Comparison of ENCODE assay signal across 27 cellular contexts in genomic region chr3:46585799-46586693, GRCh38. TPM values are rescaled to one million over a fixed set of nuclear protein-coding genes. Genes with fewer than 3 reads are reported as not detected.
DNase-seq lines count a peak whose midpoint lies in the region; ATAC-seq, FAIRE-seq and TF ChIP-seq lines count a peak whose summit lies in the region.
"Had no signal": no experiment of that assay in that cellular context is flagged by ENCODE, and none has a peak within 500 bp of the region (broad histone marks: within the 10 kb centered on the region; RNA-seq: fewer than 3 reads in every experiment).

No MANE protein-coding gene starts in this region.

- H3K4me3 ChIP-seq in GM23338: no peak overlapping the region
- H3K4me3 ChIP-seq in small intestine (ENCODE audit: low read depth in 1 of 2, low read length in 2 of 2): no peak overlapping the region
- H3K4me3 ChIP-seq: lower lobe of right lung, PC-9 had no signal

- peak overlapping the region; percentile 58 for H3K27ac ChIP-seq in GM23338 (ENCODE audit: low read depth)
- peak overlapping the region in 1 of 2 donors; percentile 55 for H3K27ac ChIP-seq in small intestine (ENCODE audit: low read depth in 1 of 2, low read length in 1 of 2)
- H3K27ac ChIP-seq: lower lobe of right lung, parathyroid adenoma, PC-9 had no signal

- H3K4me2 ChIP-seq in GM23338: no peak overlapping the region
- H3K4me2 ChIP-seq: PC-9 had no signal

- peak; percentile 7 to 25; a peak in 2 of 4 replicates for TF ChIP-seq CTCF in GM23338 (conservative IDR thresholded peaks at IDR 0.05; ENCODE audit: low read depth in 2 of 2)

- DNase-seq in GM23338 (ENCODE audit: low spot score) (no peak), left colon (no peak), small intestine (peak; percentile 81), NCI-H2081 treated with DMSO at 0.1 percent for 48 hours (lab: John Stamatoyannopoulos, UW) (no peak), NCI-H748 (lab: John Stamatoyannopoulos, UW; ENCODE audit: unreplicated experiment) (no peak)
- DNase-seq in activated naive CD4-positive, alpha-beta T cell treated with Interleukin-2 at 50 U/mL for 16 hours: no peak
- DNase-seq: activated CD4-positive, alpha-beta T cell treated with anti-CD3 and anti-CD28 coated beads, Interleukin-2, amount 50 U/mL, for 1 hour; activated effector memory CD4-positive, alpha-beta T cell treated with Interleukin-2 at 50 U/mL for 16 hours; activated naive CD8-positive, alpha-beta T cell treated with anti-CD3 and anti-CD28 coated beads, Interleukin-2, amount 50 U/mL, for 24 hours; AML-193; head of caudate nucleus; lower lobe of right lung; NCI-H1436; PC-9; stimulated activated CD4-positive, alpha-beta T cell treated with anti-CD3 and anti-CD28 coated beads, Interleukin-2, amount 100 ng/mL, for 48 hours; stimulated activated naive CD8-positive, alpha-beta T cell treated with anti-CD3 and anti-CD28 coated beads, Interleukin-15, amount 100 ng/mL, for 72 hours; T-helper 17 cell had no signal

- H3K4me1 ChIP-seq in GM23338 (ENCODE audit: insufficient read depth) (peaks cover 20% of the 10 kb centered on the region), small intestine (ENCODE audit: control insufficient read depth in 2 of 2, insufficient read depth in 1 of 2, low read depth in 1 of 2, low read length in 1 of 2) (peaks cover 0 to 3% of the 10 kb centered on the region in 2 donors)
- H3K4me1 ChIP-seq: lower lobe of right lung, parathyroid adenoma had no signal

- intact Hi-C loops in left colon (cut with DNase I, micrococcal nuclease): no loop called here

- peaks cover 68% of the 10 kb centered on the region for H3K36me3 ChIP-seq in GM23338 (ENCODE audit: insufficient read depth)
- H3K36me3 ChIP-seq in small intestine (ENCODE audit: control insufficient read depth in 2 of 2, insufficient read depth in 2 of 2, low read length in 2 of 2): no peaks in the 10 kb centered on the region
- H3K36me3 ChIP-seq: lower lobe of right lung had no signal

- FAIRE-seq in small intestine (lab: Jason Lieb, UNC): no peak
- FAIRE-seq: endothelial cell of umbilical vein had no signal

- peaks cover 44% of the 10 kb centered on the region for H3K27me3 Mint-ChIP-seq in GM23338 (ENCODE audit: insufficient read depth, low read depth, poor library complexity)
- no peaks in the 10 kb centered on the region for H3K27me3 Mint-ChIP-seq in activated T-helper 17 cell treated with anti-CD3 and anti-CD28 coated beads, Interleukin-2, amount 50 U/mL, for 72 hours
- H3K27me3 Mint-ChIP-seq: activated naive CD8-positive, alpha-beta T cell treated with anti-CD3 and anti-CD28 coated beads, Interleukin-2, amount 50 U/mL, for 24 hours had no signal

- no peaks in the 10 kb centered on the region for H3K9me3 ChIP-seq in small intestine (ENCODE audit: control insufficient read depth, low read depth)
- H3K9me3 ChIP-seq: lower lobe of right lung had no signal

- 25 to 69% (median 47%) methylated on average over 5 of the region's 5 CpGs for WGBS in small intestine, 3 donors

- H3K27me3 ChIP-seq in GM23338 (ENCODE audit: insufficient read depth) (no peaks in the 10 kb centered on the region), small intestine (ENCODE audit: control insufficient read depth in 2 of 2, insufficient read depth in 2 of 2, low read length in 2 of 2) (no peaks in the 10 kb centered on the region)

- H3K9me3 Mint-ChIP-seq in GM23338: peaks cover 89% of the 10 kb centered on the region
- no peaks in the 10 kb centered on the region for H3K9me3 Mint-ChIP-seq in activated T-helper 17 cell treated with anti-CD3 and anti-CD28 coated beads, Interleukin-2, amount 50 U/mL, for 72 hours
- H3K9me3 Mint-ChIP-seq: activated naive CD8-positive, alpha-beta T cell treated with anti-CD3 and anti-CD28 coated beads, Interleukin-2, amount 50 U/mL, for 24 hours; stimulated activated naive CD8-positive, alpha-beta T cell treated with anti-CD3 and anti-CD28 coated beads, Interleukin-15, amount 100 ng/mL, for 72 hours had no signal

- ATAC-seq in GM23338 (peak; percentile 56), left colon (peak; percentile 99), GM18861 (IDR thresholded peaks at IDR 0.05; ENCODE audit: unreplicated experiment) (no peak)
- no peak for ATAC-seq in activated T-helper 17 cell treated with anti-CD3 and anti-CD28 coated beads, Interleukin-2, amount 50 U/mL, for 72 hours (replicated peaks)
- ATAC-seq: activated naive CD8-positive, alpha-beta T cell treated with anti-CD3 and anti-CD28 coated beads, Interleukin-2, amount 50 U/mL, for 24 hours; lower lobe of right lung; stimulated activated naive CD8-positive, alpha-beta T cell treated with anti-CD3 and anti-CD28 coated beads, Interleukin-15, amount 100 ng/mL, for 72 hours; T-helper 17 cell had no signal

- peak overlapping the region; percentile 87; the same call in 1 of the 2 replicates for H3K27ac Mint-ChIP-seq in GM23338
- H3K27ac Mint-ChIP-seq in activated T-helper 17 cell treated with anti-CD3 and anti-CD28 coated beads, Interleukin-2, amount 50 U/mL, for 72 hours: peak overlapping the region; percentile 74
- H3K27ac Mint-ChIP-seq: activated naive CD8-positive, alpha-beta T cell treated with anti-CD3 and anti-CD28 coated beads, Interleukin-2, amount 50 U/mL, for 24 hours; brain; T-helper 17 cell had no signal

- H3K36me3 Mint-ChIP-seq in GM23338 (ENCODE audit: low read depth): peaks cover 100% of the 10 kb centered on the region
- H3K36me3 Mint-ChIP-seq in activated T-helper 17 cell treated with anti-CD3 and anti-CD28 coated beads, Interleukin-2, amount 50 U/mL, for 72 hours (ENCODE audit: low read depth): no peaks in the 10 kb centered on the region
- H3K36me3 Mint-ChIP-seq: brain had no signal

- H3K4me1 Mint-ChIP-seq in GM23338: peaks cover 35% of the 10 kb centered on the region
- peaks cover 4% of the 10 kb centered on the region for H3K4me1 Mint-ChIP-seq in activated T-helper 17 cell treated with anti-CD3 and anti-CD28 coated beads, Interleukin-2, amount 50 U/mL, for 72 hours
- H3K4me1 Mint-ChIP-seq: activated naive CD8-positive, alpha-beta T cell treated with anti-CD3 and anti-CD28 coated beads, Interleukin-2, amount 50 U/mL, for 24 hours; brain had no signal

- peaks cover 11% of the 10 kb centered on the region; the same call in 1 of the 2 replicates for H4K20me1 ChIP-seq in GM23338 (replicated peaks; ENCODE audit: insufficient read depth)

- peaks cover 7% of the 10 kb centered on the region for H3K79me2 ChIP-seq in GM23338 (replicated peaks; ENCODE audit: insufficient read depth)
- H3K79me2 ChIP-seq: parathyroid adenoma had no signal

- H3K9me2 ChIP-seq in GM23338 (ENCODE audit: insufficient read depth): no peaks in the 10 kb centered on the region

- H3F3A ChIP-seq in GM23338 (replicated peaks; ENCODE audit: low read depth): peaks cover 56% of the 10 kb centered on the region

- H3K4me3 Mint-ChIP-seq in GM23338: no peak overlapping the region; the same call in 2 of the 3 replicates
- H3K4me3 Mint-ChIP-seq in activated T-helper 17 cell treated with anti-CD3 and anti-CD28 coated beads, Interleukin-2, amount 50 U/mL, for 72 hours: no peak overlapping the region
- H3K4me3 Mint-ChIP-seq: activated naive CD8-positive, alpha-beta T cell treated with anti-CD3 and anti-CD28 coated beads, Interleukin-2, amount 50 U/mL, for 24 hours; brain; stimulated activated naive CD8-positive, alpha-beta T cell treated with anti-CD3 and anti-CD28 coated beads, Interleukin-15, amount 100 ng/mL, for 72 hours; T-helper 17 cell had no signal

- H2AFZ ChIP-seq in GM23338: no peak overlapping the region
- H2AFZ ChIP-seq: parathyroid adenoma, PC-9 had no signal

RNA-seq across cellular contexts. Expression of gene LRRC2, which starts 19.9 kb away (rescaled TPM):
- total RNA-seq in GM23338 (2014; rRNA removed; shearing (Covaris generic)): 5.5 and 7.1 TPM in 2 replicates
- polyA plus RNA-seq in GM23338 (2016; fragmentation: Nextera tagmentation; extraction: Ambion mirVana) (4.0 and 6.5 TPM in 2 replicates), small intestine (under 1 TPM in 2 of 3 donors, not detected in 1; 0.22 to 0.66 TPM)
- total RNA-seq in activated T-helper 17 cell treated with anti-CD3 and anti-CD28 coated beads, Interleukin-2, amount 50 U/mL, for 72 hours: not detected
- total RNA-seq in left colon: 1 to 10 TPM; 1.5 TPM
- total RNA-seq: SK-MEL-5 had no signal

RNA-seq across cellular contexts. Expression of gene FAM240A, which starts 26.3 kb away (rescaled TPM):
- not detected in 2 replicates for total RNA-seq in GM23338 (2014; rRNA removed; shearing (Covaris generic))
- polyA plus RNA-seq in GM23338 (2016; fragmentation: Nextera tagmentation; extraction: Ambion mirVana) (0.18 TPM in 1 of 2 replicates, not detected in the other), small intestine (not detected)
- total RNA-seq in activated T-helper 17 cell treated with anti-CD3 and anti-CD28 coated beads, Interleukin-2, amount 50 U/mL, for 72 hours: not detected
- not detected for total RNA-seq in left colon
- total RNA-seq: endothelial cell of umbilical vein, lower lobe of right lung, M059J, myocyte, PC-9, SK-MEL-5, skeletal muscle tissue, T-helper 17 cell, ureter had no signal
- polyA plus RNA-seq: endothelial cell of umbilical vein had no signal

Comparison
In these comparisons a context has a peak if more than half of its experiments do, and no peak if none do; other contexts are left out.
1. ATAC-seq: peak in GM23338 (single experiment) and left colon (single experiment); none in activated T-helper 17 cell treated with anti-CD3 and anti-CD28 coated beads, Interleukin-2, amount 50 U/mL, for 72 hours (single experiment) and GM18861 (single experiment).